1 cellular context compared by ENCODE assay signal in the genomic region with DNA sequence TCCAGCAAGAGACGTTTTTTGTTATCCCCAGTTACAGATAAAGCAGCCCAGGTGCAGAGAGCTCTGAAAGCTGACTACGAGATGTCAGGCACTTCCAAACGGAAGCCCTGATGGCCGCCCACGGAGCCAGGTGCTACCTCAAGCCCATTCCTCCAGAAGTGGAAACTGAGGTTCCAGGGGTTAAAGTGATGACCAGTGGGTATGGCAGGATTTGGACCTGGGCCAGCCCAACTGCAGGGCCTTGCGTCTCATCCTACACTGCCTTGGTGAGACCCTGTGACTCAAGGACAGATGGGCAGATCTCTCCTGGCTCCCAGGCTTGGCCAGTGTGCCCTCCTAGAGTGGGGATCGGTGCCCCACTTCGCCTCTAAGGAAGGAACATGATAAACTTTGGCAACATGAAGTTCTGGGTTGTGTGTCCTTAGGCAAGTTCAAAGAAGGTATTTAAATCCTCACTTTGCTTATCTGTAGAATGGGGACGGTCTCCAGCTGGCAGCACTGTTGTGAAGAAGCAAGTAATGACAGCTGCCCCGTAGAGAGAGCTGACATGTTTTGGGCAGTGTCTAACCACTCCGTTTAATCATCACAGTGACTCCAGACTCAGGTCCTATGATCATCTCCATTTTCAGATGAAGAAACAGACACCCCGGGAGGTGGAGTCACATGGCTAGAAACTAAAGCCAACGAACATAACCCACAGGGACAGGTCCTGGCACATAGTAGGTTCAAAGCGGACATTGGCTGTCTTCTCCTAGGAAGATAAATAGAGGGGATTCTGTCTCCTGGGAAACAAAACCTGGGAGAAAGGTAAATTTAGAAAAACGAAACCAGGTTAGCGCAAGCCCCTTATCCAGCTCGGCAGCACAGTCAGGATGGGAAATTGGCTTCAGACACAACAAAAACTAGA.
TF ChIP-seq lines count a peak whose summit lies in the region.

No MANE protein-coding gene starts in this region.

TF ChIP-seq in GM12878, 131 proteins besides CTCF, POLR2A, EP300 and RAD21:
- TF ChIP-seq HDAC2 (IDR thresholded peaks at IDR 0.05) (no peak), SUZ12 (IDR thresholded peaks at IDR 0.05; ENCODE audit: unreplicated experiment) (no peak)
